In the genomic region with DNA sequence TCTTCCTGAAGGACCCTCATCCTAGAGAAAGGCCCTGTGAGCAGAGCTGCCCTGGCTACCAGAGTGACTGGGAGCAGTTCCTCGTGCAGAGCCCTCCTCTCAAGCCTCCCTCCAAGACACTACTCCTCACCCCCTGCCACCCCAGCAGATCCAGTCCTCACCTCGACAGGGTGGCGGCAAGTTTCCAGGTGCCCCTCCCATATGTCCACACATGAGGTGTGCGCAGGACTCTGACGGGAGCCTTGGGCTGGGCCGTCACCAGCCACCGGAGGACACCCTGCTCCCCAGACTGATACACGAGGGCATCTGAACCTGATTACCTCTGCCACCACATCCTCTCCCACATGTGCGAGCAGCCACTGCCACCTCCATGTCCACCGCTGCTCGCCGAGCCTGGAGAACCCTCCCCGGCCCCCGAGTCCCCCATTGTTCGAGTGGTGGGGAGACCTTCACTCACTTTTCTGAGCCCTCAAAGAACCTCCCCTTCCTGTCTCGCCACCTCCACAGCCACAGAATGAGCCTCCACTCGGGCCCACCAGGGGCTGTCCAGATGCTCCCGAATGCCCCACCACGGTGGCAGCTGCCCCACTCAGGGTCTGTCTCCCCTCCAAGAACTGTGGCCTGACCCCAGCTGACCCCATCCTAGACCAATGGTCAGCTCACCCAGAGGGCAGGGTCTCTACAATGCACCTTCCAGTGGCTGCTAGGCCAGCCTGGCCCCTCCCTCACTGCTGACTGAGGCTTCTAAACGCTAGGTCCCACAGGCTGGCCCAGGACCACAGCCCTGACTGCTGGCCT, we compare ENCODE assay signal across 17 cellular contexts.
DNase-seq lines count a peak whose midpoint lies in the region; FAIRE-seq and TF ChIP-seq lines count a peak whose summit lies in the region.
"Had no signal": no experiment of that assay in that cellular context is flagged by ENCODE, and none has a peak within 500 bp of the region (broad histone marks: within the 10 kb centered on the region; RNA-seq: fewer than 3 reads in every experiment).

No MANE protein-coding gene starts in this region.

- peak overlapping the region; percentile 73 for H3K27ac Mint-ChIP-seq in activated naive CD8-positive, alpha-beta T cell
- no peak overlapping the region for H3K27ac Mint-ChIP-seq in activated naive CD8-positive, alpha-beta T cell treated with anti-CD3 and anti-CD28 coated beads for 36 hours
- no peak overlapping the region for H3K27ac Mint-ChIP-seq in type B pancreatic cell
- H3K27ac Mint-ChIP-seq: mesothelial cell of epicardium had no signal

- H3K9me3 ChIP-seq in kidney (ENCODE audit: control insufficient read depth in 1 of 2, low read length in 2 of 2) (no peaks in the 10 kb centered on the region), Karpas-422 (ENCODE audit: low read length) (no peaks in the 10 kb centered on the region)
- H3K9me3 ChIP-seq: heart left ventricle, vagina had no signal

- H3K4me3 ChIP-seq in kidney (ENCODE audit: low read length in 2 of 2) (no peak overlapping the region), Karpas-422 (ENCODE audit: low read length) (no peak overlapping the region)
- H3K4me3 ChIP-seq: heart left ventricle, vagina had no signal

- H3K4me3 Mint-ChIP-seq in activated naive CD8-positive, alpha-beta T cell, result no peak overlapping the region
- H3K4me3 Mint-ChIP-seq in activated naive CD8-positive, alpha-beta T cell treated with anti-CD3 and anti-CD28 coated beads for 36 hours, result no peak overlapping the region
- no peak overlapping the region for H3K4me3 Mint-ChIP-seq in type B pancreatic cell
- H3K4me3 Mint-ChIP-seq: mesothelial cell of epicardium, T-cell had no signal

- H3K79me2 ChIP-seq in Karpas-422 (ENCODE audit: low read length), result no peaks in the 10 kb centered on the region

- H3K27me3 Mint-ChIP-seq in activated naive CD8-positive, alpha-beta T cell, result no peaks in the 10 kb centered on the region
- no peaks in the 10 kb centered on the region for H3K27me3 Mint-ChIP-seq in activated naive CD8-positive, alpha-beta T cell treated with anti-CD3 and anti-CD28 coated beads for 36 hours
- H3K27me3 Mint-ChIP-seq in type B pancreatic cell, result no peaks in the 10 kb centered on the region
- H3K27me3 Mint-ChIP-seq: T-cell had no signal

- H3K27ac ChIP-seq in RWPE1, result peak overlapping the region; percentile 74
- no peak overlapping the region for H3K27ac ChIP-seq in kidney (ENCODE audit: low read depth in 2 of 2, low read length in 2 of 2)
- no peak overlapping the region for H3K27ac ChIP-seq in Karpas-422 (ENCODE audit: low read length)
- H3K27ac ChIP-seq: heart left ventricle, vagina had no signal

- H3K27me3 ChIP-seq in Karpas-422 (ENCODE audit: low read length), result no peaks in the 10 kb centered on the region
- H3K27me3 ChIP-seq: heart left ventricle, vagina had no signal

- CTCF ChIA-PET in RWPE1 (lab: Yijun Ruan, JAX), result interaction anchor here (0.6 kb wide), 1 partner anchor 9 kb away, joined by 5 read pairs; no protein-coding TSS in a partner anchor

- DNase-seq in activated naive CD8-positive, alpha-beta T cell treated with anti-CD3 and anti-CD28 coated beads for 36 hours, result no peak
- DNase-seq in RWPE1 (ENCODE audit: low spot score) (no peak), kidney (peak; percentile 65), type B pancreatic cell (ENCODE audit: extremely low spot score, unreplicated experiment) (peak; percentile 58), T-helper 1 cell (no peak), 8988T (no peak), Karpas-422 (no peak)
- DNase-seq: NCI-H187, NCI-H345 had no signal

- peaks cover 8 to 44% of the 10 kb centered on the region in 2 donors for H3K36me3 ChIP-seq in kidney (ENCODE audit: control insufficient read depth in 1 of 2, insufficient read depth in 2 of 2, low read length in 2 of 2)
- H3K36me3 ChIP-seq in Karpas-422 (ENCODE audit: insufficient read depth, low read length), result no peaks in the 10 kb centered on the region; the same call in 1 of the 2 replicates

- POLR2A ChIA-PET in RWPE1 (lab: Yijun Ruan, JAX; ENCODE audit: low non-redundant PET), result no interaction called here

- TF ChIP-seq CTCF in RWPE1 (conservative IDR thresholded peaks at IDR 0.05; ENCODE audit: low read depth), result no peak
- no peak for TF ChIP-seq CTCF in kidney (IDR thresholded peaks at IDR 0.05; ENCODE audit: borderline replicate concordance, extremely low read depth, insufficient read depth)
- TF ChIP-seq CTCF in type B pancreatic cell (conservative IDR thresholded peaks at IDR 0.05), result no peak

- no peaks in the 10 kb centered on the region for H3K9me2 ChIP-seq in Karpas-422 (replicated peaks; ENCODE audit: insufficient read depth, low read length)

- no peak for FAIRE-seq in kidney (lab: Jason Lieb, UNC)
- FAIRE-seq: bronchial epithelial cell, D721Med, G401.6 had no signal

- H4K20me1 ChIP-seq in Karpas-422 (ENCODE audit: insufficient read depth, low read depth, low read length), result no peaks in the 10 kb centered on the region

- H3K4me2 ChIP-seq in Karpas-422 (ENCODE audit: low read depth, low read length, poor library complexity, severe bottlenecking), result no peak overlapping the region

- H3K9me3 Mint-ChIP-seq in activated naive CD8-positive, alpha-beta T cell (ENCODE audit: low read depth), result no peaks in the 10 kb centered on the region
- H3K9me3 Mint-ChIP-seq in activated naive CD8-positive, alpha-beta T cell treated with anti-CD3 and anti-CD28 coated beads for 36 hours, result no peaks in the 10 kb centered on the region
- H3K9me3 Mint-ChIP-seq in type B pancreatic cell, result no peaks in the 10 kb centered on the region
- H3K9me3 Mint-ChIP-seq: mesothelial cell of epicardium, T-cell had no signal

- H3K4me1 Mint-ChIP-seq in activated naive CD8-positive, alpha-beta T cell (ENCODE audit: low read depth), result peaks cover 3% of the 10 kb centered on the region
- peaks cover 3% of the 10 kb centered on the region for H3K4me1 Mint-ChIP-seq in activated naive CD8-positive, alpha-beta T cell treated with anti-CD3 and anti-CD28 coated beads for 36 hours
- no peaks in the 10 kb centered on the region for H3K4me1 Mint-ChIP-seq in type B pancreatic cell (ENCODE audit: unreplicated experiment)
- H3K4me1 Mint-ChIP-seq: mesothelial cell of epicardium had no signal

- intact Hi-C loops in kidney (cut with DNase I), result no loop called here

- peaks cover 4% of the 10 kb centered on the region for H3K36me3 Mint-ChIP-seq in activated naive CD8-positive, alpha-beta T cell
- peaks cover 10% of the 10 kb centered on the region for H3K36me3 Mint-ChIP-seq in activated naive CD8-positive, alpha-beta T cell treated with anti-CD3 and anti-CD28 coated beads for 36 hours
- peaks cover 18% of the 10 kb centered on the region for H3K36me3 Mint-ChIP-seq in type B pancreatic cell

- H3K4me1 ChIP-seq in kidney (ENCODE audit: control insufficient read depth in 1 of 2, insufficient read depth in 1 of 2, low read depth in 1 of 2, low read length in 2 of 2), result peaks cover 9 to 12% of the 10 kb centered on the region in 2 donors
- H3K4me1 ChIP-seq in Karpas-422 (ENCODE audit: low read length), result no peaks in the 10 kb centered on the region
- H3K4me1 ChIP-seq: vagina had no signal

- H3K9ac ChIP-seq in kidney (ENCODE audit: low read length in 2 of 2) (no peak overlapping the region), Karpas-422 (ENCODE audit: low read length) (no peak overlapping the region)

- H2AFZ ChIP-seq in Karpas-422 (ENCODE audit: low read length), result no peak overlapping the region

Comparison
In these comparisons a context has a peak if more than half of its experiments do, and no peak if none do; other contexts are left out.
1. DNase-seq: peak in kidney (single experiment) and type B pancreatic cell (single experiment); none in activated naive CD8-positive, alpha-beta T cell treated with anti-CD3 and anti-CD28 coated beads for 36 hours (single experiment), RWPE1 (single experiment), T-helper 1 cell (0 of 5), 8988T (single experiment) and Karpas-422 (single experiment).